7 cellular contexts compared by ENCODE assay signal in genomic region chr7:56032578-56032977, GRCh38. TPM values are rescaled to one million over a fixed set of nuclear protein-coding genes. Genes with fewer than 3 reads are reported as not detected.
DNase-seq lines count a peak whose midpoint lies in the region; ATAC-seq, FAIRE-seq and TF ChIP-seq lines count a peak whose summit lies in the region.
"Not testable (repeated sequence)": the region's sequence is repeated elsewhere in the genome, so short reads cannot be mapped to it uniquely, and the experiment has no call there.

No MANE protein-coding gene starts in this region.

- not testable (repeated sequence) for TF ChIP-seq CTCF in Loucy (conservative IDR thresholded peaks at IDR 0.05; ENCODE audit: low read length); bronchial epithelial cell (IDR thresholded peaks at IDR 0.05; ENCODE audit: insufficient read depth, low read length, severe bottlenecking); neural progenitor cell (IDR thresholded peaks at IDR 0.05)

- H3K4me2 ChIP-seq in Loucy (ENCODE audit: low read depth, low read length, poor library complexity, severe bottlenecking) (peak overlapping the region; percentile 78), neural progenitor cell (peak overlapping the region; percentile 94)

- H3F3A ChIP-seq in Loucy (ENCODE audit: low read depth): not testable (repeated sequence)
- H3F3A ChIP-seq in neural progenitor cell (ENCODE audit: low read depth): peaks cover 21% of the 10 kb centered on the region

- not testable (repeated sequence) for H3K4me1 ChIP-seq in CD4-positive, CD25-positive, alpha-beta regulatory T cell (ENCODE audit: control insufficient read depth, insufficient read depth, low read length, poor library complexity, severe bottlenecking); iPS-20b (ENCODE audit: insufficient read depth, low read length); neural progenitor cell
- peaks cover 11% of the 10 kb centered on the region for H3K4me1 ChIP-seq in Loucy (ENCODE audit: insufficient read depth, low read length, poor library complexity, severe bottlenecking)

- H3K27me3 ChIP-seq in CD4-positive, CD25-positive, alpha-beta regulatory T cell (ENCODE audit: control insufficient read depth, insufficient read depth, low read length); Loucy (ENCODE audit: insufficient read depth, low read length, poor library complexity, severe bottlenecking); bronchial epithelial cell (ENCODE audit: control insufficient read depth, insufficient read depth, low read length); iPS-20b (ENCODE audit: insufficient read depth, low read length); neural progenitor cell: not testable (repeated sequence)

- DNase-seq in CD4-positive, CD25-positive, alpha-beta regulatory T cell; T-helper 2 cell treated with Interferon-gamma antibody and Interleukin-4, amounts not matched to agents 5 μg/mL and 100 μg/mL, for 36 hours (ENCODE audit: low spot score); activated T-cell treated with anti-CD3 and anti-CD28 coated beads, Interleukin-2, amount 50 U/mL, for 72 hours; bronchial epithelial cell (ENCODE audit: low read depth); neural progenitor cell (ENCODE audit: low spot score): not testable (repeated sequence)

- ATAC-seq in CD4-positive, CD25-positive, alpha-beta regulatory T cell (ENCODE audit: low read depth in 2 of 2); activated T-cell treated with anti-CD3 and anti-CD28 coated beads, Interleukin-2, amount 50 U/mL, for 72 hours (replicated peaks in 1 of 2): not testable (repeated sequence)

- not testable (repeated sequence) for H4K20me1 ChIP-seq in Loucy (ENCODE audit: insufficient read depth, low read length, poor library complexity, severe bottlenecking); neural progenitor cell (ENCODE audit: low read depth)

- H2AFZ ChIP-seq in Loucy (ENCODE audit: low read length); neural progenitor cell (replicated peaks): not testable (repeated sequence)

- H3K36me3 Mint-ChIP-seq in CD4-positive, CD25-positive, alpha-beta regulatory T cell; neural progenitor cell: not testable (repeated sequence)
- peaks cover 10% of the 10 kb centered on the region for H3K36me3 Mint-ChIP-seq in T-helper 2 cell treated with Interferon-gamma antibody and Interleukin-4, amounts not matched to agents 5 μg/mL and 100 μg/mL, for 36 hours (ENCODE audit: low read depth)
- H3K36me3 Mint-ChIP-seq in activated T-cell treated with anti-CD3 and anti-CD28 coated beads, Interleukin-2, amount 50 U/mL, for 72 hours (ENCODE audit: insufficient read depth in 2 of 2): peaks cover 4 to 10% of the 10 kb centered on the region in 2 donors

- not testable (repeated sequence) for H3K9me3 ChIP-seq in CD4-positive, CD25-positive, alpha-beta regulatory T cell (ENCODE audit: control insufficient read depth in 2 of 2, low read length in 2 of 2); Loucy (ENCODE audit: insufficient read depth, low read depth, low read length); iPS-20b (ENCODE audit: insufficient read depth, low read depth, low read length); neural progenitor cell (ENCODE audit: low read depth)

- not testable (repeated sequence) for H3K9me3 Mint-ChIP-seq in CD4-positive, CD25-positive, alpha-beta regulatory T cell; T-helper 2 cell treated with Interferon-gamma antibody and Interleukin-4, amounts not matched to agents 5 μg/mL and 100 μg/mL, for 36 hours; activated T-cell treated with anti-CD3 and anti-CD28 coated beads, Interleukin-2, amount 50 U/mL, for 72 hours; neural progenitor cell

- H3K9ac ChIP-seq in Loucy (ENCODE audit: low read depth, low read length, poor library complexity, severe bottlenecking): peak overlapping the region; percentile 39
- H3K9ac ChIP-seq in iPS-20b (ENCODE audit: low read depth, low read length): peak overlapping the region; percentile 58
- not testable (repeated sequence) for H3K9ac ChIP-seq in neural progenitor cell

- not testable (repeated sequence) for H3K4me3 ChIP-seq in CD4-positive, CD25-positive, alpha-beta regulatory T cell (ENCODE audit: low read depth, low read length); neural progenitor cell
- H3K4me3 ChIP-seq in Loucy (ENCODE audit: low read length, poor library complexity, severe bottlenecking) (peak overlapping the region; percentile 89), bronchial epithelial cell (ENCODE audit: low read depth, low read length) (peak overlapping the region; percentile 67), iPS-20b (ENCODE audit: low read length) (peak overlapping the region; percentile 86)

- H3K27ac Mint-ChIP-seq in CD4-positive, CD25-positive, alpha-beta regulatory T cell; T-helper 2 cell treated with Interferon-gamma antibody and Interleukin-4, amounts not matched to agents 5 μg/mL and 100 μg/mL, for 36 hours; activated T-cell treated with anti-CD3 and anti-CD28 coated beads, Interleukin-2, amount 50 U/mL, for 72 hours; neural progenitor cell: not testable (repeated sequence)

- H3K79me2 ChIP-seq in Loucy (ENCODE audit: insufficient read depth, low read length): not testable (repeated sequence)
- peaks cover 15% of the 10 kb centered on the region for H3K79me2 ChIP-seq in neural progenitor cell (ENCODE audit: low read depth)

- peaks cover 6 to 13% (median 10%) of the 10 kb centered on the region in 4 donors for H3K4me1 Mint-ChIP-seq in CD4-positive, CD25-positive, alpha-beta regulatory T cell
- peaks cover 11% of the 10 kb centered on the region for H3K4me1 Mint-ChIP-seq in T-helper 2 cell treated with Interferon-gamma antibody and Interleukin-4, amounts not matched to agents 5 μg/mL and 100 μg/mL, for 36 hours (ENCODE audit: low read depth)
- peaks cover 19% of the 10 kb centered on the region for H3K4me1 Mint-ChIP-seq in activated T-cell treated with anti-CD3 and anti-CD28 coated beads, Interleukin-2, amount 50 U/mL, for 72 hours (ENCODE audit: low read depth)
- H3K4me1 Mint-ChIP-seq in neural progenitor cell: not testable (repeated sequence)

- peak overlapping the region in 3 of 4 donors; percentile 13 to 61 (median 15) for H3K4me3 Mint-ChIP-seq in CD4-positive, CD25-positive, alpha-beta regulatory T cell
- H3K4me3 Mint-ChIP-seq in T-helper 2 cell treated with Interferon-gamma antibody and Interleukin-4, amounts not matched to agents 5 μg/mL and 100 μg/mL, for 36 hours: peak overlapping the region; percentile 7
- peak overlapping the region; percentile 69 to 96 for H3K4me3 Mint-ChIP-seq in activated T-cell treated with anti-CD3 and anti-CD28 coated beads, Interleukin-2, amount 50 U/mL, for 72 hours
- not testable (repeated sequence) for H3K4me3 Mint-ChIP-seq in neural progenitor cell

- not testable (repeated sequence) for H3K27ac ChIP-seq in CD4-positive, CD25-positive, alpha-beta regulatory T cell (ENCODE audit: insufficient read depth, low read length, poor library complexity, severe bottlenecking); iPS-20b (ENCODE audit: low read length); neural progenitor cell

- not testable (repeated sequence) for H3K9me2 ChIP-seq in Loucy (replicated peaks; ENCODE audit: low read depth, low read length)

- not testable (repeated sequence) for H3K36me3 ChIP-seq in CD4-positive, CD25-positive, alpha-beta regulatory T cell (ENCODE audit: control insufficient read depth, insufficient read depth, low read length); Loucy (ENCODE audit: insufficient read depth, low read length); neural progenitor cell
- H3K36me3 ChIP-seq in bronchial epithelial cell (ENCODE audit: control insufficient read depth, insufficient read depth, low read length) (peaks cover 11% of the 10 kb centered on the region), iPS-20b (ENCODE audit: insufficient read depth, low read depth, low read length) (peaks cover 42% of the 10 kb centered on the region)

- not testable (repeated sequence) for H3K27me3 Mint-ChIP-seq in CD4-positive, CD25-positive, alpha-beta regulatory T cell; T-helper 2 cell treated with Interferon-gamma antibody and Interleukin-4, amounts not matched to agents 5 μg/mL and 100 μg/mL, for 36 hours (ENCODE audit: low read depth); activated T-cell treated with anti-CD3 and anti-CD28 coated beads, Interleukin-2, amount 50 U/mL, for 72 hours (ENCODE audit: low read depth); neural progenitor cell (ENCODE audit: insufficient read depth, low read depth)

- FAIRE-seq in bronchial epithelial cell (lab: Jason Lieb, UNC): not testable (repeated sequence)

RNA-seq across cellular contexts. Expression of gene PSPH, which starts 18.7 kb away (rescaled TPM):
- total RNA-seq in CD4-positive, CD25-positive, alpha-beta regulatory T cell: 1.5 TPM
- polyA plus RNA-seq in CD4-positive, CD25-positive, alpha-beta regulatory T cell: 1 to 10 TPM; 4.1 to 6.6 (median 5.9) TPM
- total RNA-seq in activated T-cell treated with anti-CD3 and anti-CD28 coated beads, Interleukin-2, amount 50 U/mL, for 72 hours: 10 to 100 TPM; 27.7 to 30.0 TPM
- 162 and 199 TPM in 2 replicates for total RNA-seq in bronchial epithelial cell
- 54.9 and 72.2 TPM in 2 replicates for total RNA-seq in neural progenitor cell (ENCODE audit: low replicate concordance)

RNA-seq across cellular contexts. Expression of gene CCT6A, which starts 19.0 kb away (rescaled TPM):
- 42.0 TPM for total RNA-seq in CD4-positive, CD25-positive, alpha-beta regulatory T cell
- 10 to 100 TPM; 82.1 to 96.2 (median 89.8) TPM for polyA plus RNA-seq in CD4-positive, CD25-positive, alpha-beta regulatory T cell
- total RNA-seq in activated T-cell treated with anti-CD3 and anti-CD28 coated beads, Interleukin-2, amount 50 U/mL, for 72 hours: 100 to 1,000 TPM; 122 to 131 TPM
- total RNA-seq in bronchial epithelial cell: 254 and 371 TPM in 2 replicates
- 255 and 349 TPM in 2 replicates for total RNA-seq in neural progenitor cell (ENCODE audit: low replicate concordance)

RNA-seq across cellular contexts. Expression of gene SUMF2, which starts 31.5 kb away (rescaled TPM):
- 114 TPM for total RNA-seq in CD4-positive, CD25-positive, alpha-beta regulatory T cell
- polyA plus RNA-seq in CD4-positive, CD25-positive, alpha-beta regulatory T cell: 100 to 1,000 TPM; 166 to 205 (median 192) TPM
- total RNA-seq in activated T-cell treated with anti-CD3 and anti-CD28 coated beads, Interleukin-2, amount 50 U/mL, for 72 hours: 100 to 1,000 TPM; 125 to 141 TPM
- total RNA-seq in bronchial epithelial cell: 220 and 228 TPM in 2 replicates
- 76.1 and 109 TPM in 2 replicates for total RNA-seq in neural progenitor cell (ENCODE audit: low replicate concordance)

Comparison
In these comparisons a context has a peak if more than half of its experiments do, and no peak if none do; other contexts are left out.
1. RNA of gene PSPH, which starts 18.7 kb away (total RNA-seq): 162 to 199 TPM in bronchial epithelial cell, 54.9 to 72.2 TPM in neural progenitor cell and 27.7 to 30.0 TPM in activated T-cell treated with anti-CD3 and anti-CD28 coated beads, Interleukin-2, amount 50 U/mL, for 72 hours; 1.5 TPM in CD4-positive, CD25-positive, alpha-beta regulatory T cell (single experiment); every median in the first group is over 10 times any median in the second.